Comparison of ENCODE assay signal across 10 cellular contexts in the genomic region with DNA sequence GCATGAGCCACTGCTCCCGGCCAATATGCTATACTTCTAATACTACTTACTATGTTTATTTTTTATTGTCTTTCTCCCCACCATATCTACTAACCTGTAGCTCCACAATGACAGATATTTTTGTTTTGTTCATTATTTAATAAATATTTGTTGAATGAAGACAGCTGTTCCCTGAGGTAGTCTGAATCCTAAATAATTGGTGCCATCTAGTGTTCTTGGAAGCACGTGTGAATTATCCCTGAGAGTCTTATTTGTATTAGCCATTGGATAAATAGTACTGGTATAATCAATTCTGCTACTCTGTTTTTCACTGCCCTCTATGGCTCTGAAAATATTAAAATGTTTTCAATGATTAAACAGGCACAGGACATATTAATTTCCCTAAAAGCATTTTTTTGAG. TPM values are rescaled to one million over a fixed set of nuclear protein-coding genes. Genes with fewer than 3 reads are reported as not detected.
DNase-seq lines count a peak whose midpoint lies in the region; ATAC-seq, FAIRE-seq and TF ChIP-seq lines count a peak whose summit lies in the region.
"Had no signal": no experiment of that assay in that cellular context is flagged by ENCODE, and none has a peak within 500 bp of the region (broad histone marks: within the 10 kb centered on the region; RNA-seq: fewer than 3 reads in every experiment).

No MANE protein-coding gene starts in this region.

- no peaks in the 10 kb centered on the region for H3K27me3 Mint-ChIP-seq in progenitor cell of endocrine pancreas
- H3K27me3 Mint-ChIP-seq: activated CD4-positive, alpha-beta memory T cell treated with anti-CD3 and anti-CD28 coated beads for 36 hours had no signal

- H3K4me1 ChIP-seq in OCI-LY1 (ENCODE audit: insufficient read depth, low read length, severe bottlenecking) (peaks cover 5% of the 10 kb centered on the region), fibroblast of lung (ENCODE audit: control insufficient read depth, extremely low read depth, insufficient read depth, low read length) (no peaks in the 10 kb centered on the region)

- no peaks in the 10 kb centered on the region for H3K36me3 Mint-ChIP-seq in progenitor cell of endocrine pancreas (ENCODE audit: insufficient read depth)
- H3K36me3 Mint-ChIP-seq: activated CD4-positive, alpha-beta memory T cell treated with anti-CD3 and anti-CD28 coated beads for 36 hours had no signal

- no peak overlapping the region for H3K4me2 ChIP-seq in OCI-LY1 (ENCODE audit: low read length)
- no peak overlapping the region for H3K4me2 ChIP-seq in fibroblast of lung (ENCODE audit: extremely low read depth, insufficient read depth, low read length)

- H3K9ac ChIP-seq in OCI-LY1 (ENCODE audit: low read length) (no peak overlapping the region), fibroblast of lung (ENCODE audit: insufficient read depth, low read length) (no peak overlapping the region)

- H3K36me3 ChIP-seq in OCI-LY1 (ENCODE audit: insufficient read depth, low read length) (no peaks in the 10 kb centered on the region), fibroblast of lung (ENCODE audit: control insufficient read depth, insufficient read depth, low read length) (no peaks in the 10 kb centered on the region)

- peak; percentile 23; the same call in 1 of the 2 replicates for TF ChIP-seq CTCF in OCI-LY1 (IDR thresholded peaks at IDR 0.05; ENCODE audit: low read length)
- peak; percentile 26 to 37 for TF ChIP-seq CTCF in fibroblast of lung (conservative IDR thresholded peaks at IDR 0.05 in 1 of 2, IDR thresholded peaks at IDR 0.05 in 1 of 2; ENCODE audit: low read depth in 1 of 2, low read length in 2 of 2)
- TF ChIP-seq CTCF in progenitor cell of endocrine pancreas (IDR thresholded peaks at IDR 0.05; ENCODE audit: unreplicated experiment): peak; percentile 35

- no peaks in the 10 kb centered on the region for H4K20me1 ChIP-seq in OCI-LY1 (ENCODE audit: insufficient read depth, low read length)
- no peaks in the 10 kb centered on the region for H4K20me1 ChIP-seq in fibroblast of lung (ENCODE audit: control insufficient read depth, extremely low read depth, insufficient read depth, low read length)

- H3K79me2 ChIP-seq in OCI-LY1 (ENCODE audit: insufficient read depth, low read length) (no peaks in the 10 kb centered on the region), fibroblast of lung (ENCODE audit: control insufficient read depth, insufficient read depth, low read length) (no peaks in the 10 kb centered on the region)

- H3K9me2 ChIP-seq in OCI-LY1 (ENCODE audit: low read depth, low read length): no peaks in the 10 kb centered on the region

- no peak for FAIRE-seq in HTR-8/SVneo (lab: Jason Lieb, UNC)

- H3K27ac ChIP-seq in OCI-LY1 (ENCODE audit: low read depth, low read length, poor library complexity, severe bottlenecking) (no peak overlapping the region), fibroblast of lung (ENCODE audit: insufficient read depth, low read length) (no peak overlapping the region)

- no peak overlapping the region for H2AFZ ChIP-seq in OCI-LY1 (ENCODE audit: low read length)
- H2AFZ ChIP-seq in fibroblast of lung (ENCODE audit: low read length): no peak overlapping the region

- DNase-seq in NCI-H2107 treated with DMSO at 0.1 percent for 48 hours (lab: John Stamatoyannopoulos, UW; ENCODE audit: unreplicated experiment) (peak; percentile 17), NCI-H2107 (lab: John Stamatoyannopoulos, UW) (no peak), fibroblast of lung (ENCODE audit: low read depth in 2 of 2) (peak; percentile 18 to 61), progenitor cell of endocrine pancreas (ENCODE audit: low spot score, unreplicated experiment) (no peak), HTR-8/SVneo (ENCODE audit: insufficient read length, low spot score) (no peak)
- DNase-seq: activated CD4-positive, alpha-beta memory T cell treated with anti-CD3 and anti-CD28 coated beads for 36 hours had no signal

- H3K9me3 ChIP-seq in OCI-LY1 (ENCODE audit: low read length) (no peaks in the 10 kb centered on the region), fibroblast of lung (ENCODE audit: control insufficient read depth, insufficient read depth, low read depth, low read length) (no peaks in the 10 kb centered on the region)

- H3K4me3 ChIP-seq in OCI-LY1 (ENCODE audit: low read depth, low read length, poor library complexity, severe bottlenecking): no peak overlapping the region
- no peak overlapping the region for H3K4me3 ChIP-seq in fibroblast of lung (replicated peaks in 1 of 4; ENCODE audit: control extremely low read depth in 1 of 4, insufficient read depth in 1 of 4, low read depth in 3 of 4, low read length in 4 of 4)

- peaks cover 7% of the 10 kb centered on the region for H3K4me1 Mint-ChIP-seq in progenitor cell of endocrine pancreas (ENCODE audit: low read depth)

- H3F3A ChIP-seq in OCI-LY1 (ENCODE audit: insufficient read depth, low read length): no peaks in the 10 kb centered on the region

- H3K27me3 ChIP-seq in OCI-LY1 (ENCODE audit: insufficient read depth, low read length) (no peaks in the 10 kb centered on the region), fibroblast of lung (ENCODE audit: control insufficient read depth, insufficient read depth, low read length) (no peaks in the 10 kb centered on the region)

- ATAC-seq in HG02970 (IDR thresholded peaks at IDR 0.05; ENCODE audit: low FRiP score, unreplicated experiment) (no peak), HG02642 (IDR thresholded peaks at IDR 0.05; ENCODE audit: poor library complexity, unreplicated experiment) (no peak)

- no peak overlapping the region for H3K4me3 Mint-ChIP-seq in progenitor cell of endocrine pancreas (ENCODE audit: low read depth)
- H3K4me3 Mint-ChIP-seq: activated CD4-positive, alpha-beta memory T cell treated with anti-CD3 and anti-CD28 coated beads for 36 hours; mesothelial cell of epicardium had no signal

- no peak overlapping the region for H3K27ac Mint-ChIP-seq in progenitor cell of endocrine pancreas
- H3K27ac Mint-ChIP-seq: activated CD4-positive, alpha-beta memory T cell treated with anti-CD3 and anti-CD28 coated beads for 36 hours; mesothelial cell of epicardium had no signal

- H3K9me3 Mint-ChIP-seq in progenitor cell of endocrine pancreas (ENCODE audit: low read depth): no peaks in the 10 kb centered on the region
- H3K9me3 Mint-ChIP-seq: activated CD4-positive, alpha-beta memory T cell treated with anti-CD3 and anti-CD28 coated beads for 36 hours had no signal

RNA-seq across cellular contexts. Expression of a gene that starts 5.6 kb away (rescaled TPM):
- total RNA-seq in fibroblast of lung: 45.7 and 53.9 TPM in 2 replicates
- polyA plus RNA-seq in fibroblast of lung: 27.4 and 31.0 TPM in 2 replicates
- polyA plus RNA-seq in fibroblast of lung (2012): 16.0 and 17.8 TPM in 2 replicates
- polyA minus RNA-seq in fibroblast of lung (ENCODE audit: low replicate concordance): 22.5 and 35.6 TPM in 2 replicates
- 37.3 and 40.2 TPM in 2 replicates for total RNA-seq in progenitor cell of endocrine pancreas

RNA-seq across cellular contexts. Expression of a gene that starts 22.1 kb away (rescaled TPM):
- total RNA-seq in fibroblast of lung: 0.26 and 0.99 TPM in 2 replicates
- polyA plus RNA-seq in fibroblast of lung: 0.64 and 0.72 TPM in 2 replicates
- polyA plus RNA-seq in fibroblast of lung (2012): 0.40 and 0.62 TPM in 2 replicates
- polyA minus RNA-seq in fibroblast of lung (ENCODE audit: low replicate concordance): not detected in 2 replicates
- 0.80 and 0.96 TPM in 2 replicates for total RNA-seq in progenitor cell of endocrine pancreas

RNA-seq across cellular contexts. Expression of a gene that starts 56.7 kb away (rescaled TPM):
- total RNA-seq in fibroblast of lung: 1.8 and 2.1 TPM in 2 replicates
- polyA plus RNA-seq in fibroblast of lung: 0.60 and 3.1 TPM in 2 replicates
- 0.47 and 2.2 TPM in 2 replicates for polyA plus RNA-seq in fibroblast of lung (2012)
- 1.1 and 10.0 TPM in 2 replicates for polyA minus RNA-seq in fibroblast of lung (ENCODE audit: low replicate concordance)
- 30.4 and 37.9 TPM in 2 replicates for total RNA-seq in progenitor cell of endocrine pancreas

Comparison
In these comparisons a context has a peak if more than half of its experiments do, and no peak if none do; other contexts are left out.
1. DNase-seq: peak in NCI-H2107 treated with DMSO at 0.1 percent for 48 hours (single experiment) and fibroblast of lung (2 of 2); none in NCI-H2107 (single experiment), progenitor cell of endocrine pancreas (single experiment) and HTR-8/SVneo (single experiment).
2. RNA of a gene that starts 56.7 kb away (total RNA-seq): 30.4 to 37.9 TPM in progenitor cell of endocrine pancreas; 1.8 to 2.1 TPM in fibroblast of lung; every median in the first group is over 10 times any median in the second.
3. Peak in every context shown above with its lines, with median percentiles within 50 percentile points of each other: CTCF ChIP-seq.